Comparison of ENCODE assay signal across 1 cellular context in the genomic region with DNA sequence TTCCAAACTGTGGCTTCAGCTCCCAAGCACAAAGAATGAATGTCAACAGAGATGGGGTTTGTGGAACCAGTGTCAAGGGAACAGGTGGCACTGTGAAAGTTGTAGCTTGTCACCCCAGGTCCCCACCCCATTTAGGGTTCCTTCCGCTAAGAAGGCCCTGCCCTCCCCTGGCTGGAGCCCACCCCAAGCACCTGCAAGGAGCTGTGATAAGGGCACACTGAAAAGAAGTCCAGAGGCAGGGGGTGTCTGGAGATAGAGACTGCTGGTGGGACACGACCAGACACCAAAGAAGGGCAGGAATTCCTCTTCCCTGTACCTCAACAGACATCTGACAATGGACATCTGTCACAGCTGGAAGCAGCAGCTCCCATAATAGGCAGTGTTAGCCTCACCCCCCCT.
TF ChIP-seq lines count a peak whose summit lies in the region.

No MANE protein-coding gene starts in this region.

TF ChIP-seq in WTC11, 78 proteins besides CTCF, POLR2A, EP300 and RAD21 (continued from another document):
- TF ChIP-seq, protein P1, sequence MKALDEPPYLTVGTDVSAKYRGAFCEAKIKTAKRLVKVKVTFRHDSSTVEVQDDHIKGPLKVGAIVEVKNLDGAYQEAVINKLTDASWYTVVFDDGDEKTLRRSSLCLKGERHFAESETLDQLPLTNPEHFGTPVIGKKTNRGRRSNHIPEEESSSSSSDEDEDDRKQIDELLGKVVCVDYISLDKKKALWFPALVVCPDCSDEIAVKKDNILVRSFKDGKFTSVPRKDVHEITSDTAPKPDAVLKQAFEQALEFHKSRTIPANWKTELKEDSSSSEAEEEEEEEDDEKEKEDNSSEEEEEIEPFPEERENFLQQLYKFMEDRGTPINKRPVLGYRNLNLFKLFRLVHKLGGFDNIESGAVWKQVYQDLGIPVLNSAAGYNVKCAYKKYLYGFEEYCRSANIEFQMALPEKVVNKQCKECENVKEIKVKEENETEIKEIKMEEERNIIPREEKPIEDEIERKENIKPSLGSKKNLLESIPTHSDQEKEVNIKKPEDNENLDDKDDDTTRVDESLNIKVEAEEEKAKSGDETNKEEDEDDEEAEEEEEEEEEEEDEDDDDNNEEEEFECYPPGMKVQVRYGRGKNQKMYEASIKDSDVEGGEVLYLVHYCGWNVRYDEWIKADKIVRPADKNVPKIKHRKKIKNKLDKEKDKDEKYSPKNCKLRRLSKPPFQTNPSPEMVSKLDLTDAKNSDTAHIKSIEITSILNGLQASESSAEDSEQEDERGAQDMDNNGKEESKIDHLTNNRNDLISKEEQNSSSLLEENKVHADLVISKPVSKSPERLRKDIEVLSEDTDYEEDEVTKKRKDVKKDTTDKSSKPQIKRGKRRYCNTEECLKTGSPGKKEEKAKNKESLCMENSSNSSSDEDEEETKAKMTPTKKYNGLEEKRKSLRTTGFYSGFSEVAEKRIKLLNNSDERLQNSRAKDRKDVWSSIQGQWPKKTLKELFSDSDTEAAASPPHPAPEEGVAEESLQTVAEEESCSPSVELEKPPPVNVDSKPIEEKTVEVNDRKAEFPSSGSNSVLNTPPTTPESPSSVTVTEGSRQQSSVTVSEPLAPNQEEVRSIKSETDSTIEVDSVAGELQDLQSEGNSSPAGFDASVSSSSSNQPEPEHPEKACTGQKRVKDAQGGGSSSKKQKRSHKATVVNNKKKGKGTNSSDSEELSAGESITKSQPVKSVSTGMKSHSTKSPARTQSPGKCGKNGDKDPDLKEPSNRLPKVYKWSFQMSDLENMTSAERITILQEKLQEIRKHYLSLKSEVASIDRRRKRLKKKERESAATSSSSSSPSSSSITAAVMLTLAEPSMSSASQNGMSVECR (CRISPR knock-in tag; IDR thresholded peaks at IDR 0.05; ENCODE audit: borderline replicate concordance) = no peak
- TF ChIP-seq, protein P2, sequence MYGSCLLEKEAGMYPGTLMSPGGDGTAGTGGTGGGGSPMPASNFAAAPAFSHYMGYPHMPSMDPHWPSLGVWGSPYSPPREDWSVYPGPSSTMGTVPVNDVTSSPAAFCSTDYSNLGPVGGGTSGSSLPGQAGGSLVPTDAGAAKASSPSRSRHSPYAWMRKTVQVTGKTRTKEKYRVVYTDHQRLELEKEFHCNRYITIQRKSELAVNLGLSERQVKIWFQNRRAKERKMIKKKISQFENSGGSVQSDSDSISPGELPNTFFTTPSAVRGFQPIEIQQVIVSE (CRISPR knock-in tag; IDR thresholded peaks at IDR 0.05; ENCODE audit: borderline replicate concordance) = no peak
- no peak for TF ChIP-seq TCF7 (CRISPR knock-in tag; IDR thresholded peaks at IDR 0.05; ENCODE audit: low read depth)
- no peak for TF ChIP-seq NR3C1 (CRISPR knock-in tag; conservative IDR thresholded peaks at IDR 0.05; ENCODE audit: low read depth)
- TF ChIP-seq, protein P3, sequence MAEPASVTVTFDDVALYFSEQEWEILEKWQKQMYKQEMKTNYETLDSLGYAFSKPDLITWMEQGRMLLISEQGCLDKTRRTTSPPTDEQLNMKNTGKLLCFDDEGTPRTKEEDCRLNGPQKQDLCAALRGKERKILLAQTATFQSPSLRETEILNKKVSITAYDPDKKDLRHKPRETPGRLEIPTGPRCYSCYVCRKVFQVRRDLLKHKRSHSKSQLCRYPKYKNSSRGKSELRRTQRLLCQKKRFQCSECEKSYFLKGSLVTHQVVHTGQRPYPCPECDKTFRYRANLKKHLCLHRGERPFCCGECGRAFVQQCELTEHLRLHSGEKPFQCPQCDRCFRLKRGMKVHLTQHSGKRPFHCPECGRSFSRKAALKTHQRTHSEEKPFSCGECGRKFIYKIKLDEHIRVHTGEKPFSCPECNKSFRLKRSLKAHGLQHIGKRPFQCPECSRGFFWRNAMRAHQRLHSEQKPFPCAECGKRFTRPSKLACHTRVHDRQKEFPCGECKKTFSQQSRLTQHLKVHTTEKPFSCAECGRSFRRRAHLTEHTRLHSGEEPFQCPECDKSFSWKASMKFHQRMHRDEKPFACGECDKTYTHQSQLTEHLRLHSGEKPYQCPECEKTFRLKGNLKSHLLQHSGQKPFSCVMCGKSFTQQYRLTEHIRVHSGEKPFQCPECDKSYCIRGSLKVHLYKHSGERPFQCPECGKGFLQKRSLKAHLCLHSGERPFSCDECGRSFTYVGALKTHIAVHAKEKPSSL (CRISPR knock-in tag; conservative IDR thresholded peaks at IDR 0.05) = no peak
- no peak for TF ChIP-seq ZNF138 (CRISPR knock-in tag; conservative IDR thresholded peaks at IDR 0.05)
- no peak for TF ChIP-seq NFE2L1 (CRISPR knock-in tag; IDR thresholded peaks at IDR 0.05)
- no peak for TF ChIP-seq PRRX2 (CRISPR knock-in tag; IDR thresholded peaks at IDR 0.05)
- no peak for TF ChIP-seq TEAD1 (CRISPR knock-in tag; IDR thresholded peaks at IDR 0.05)
